Comparison of ENCODE assay signal across 9 cellular contexts in genomic region chr2:28407131-28407975, GRCh38. TPM values are rescaled to one million over a fixed set of nuclear protein-coding genes. Genes with fewer than 3 reads are reported as not detected.
DNase-seq lines count a peak whose midpoint lies in the region; ATAC-seq and TF ChIP-seq lines count a peak whose summit lies in the region.
"Had no signal": no experiment of that assay in that cellular context is flagged by ENCODE, and none has a peak within 500 bp of the region (broad histone marks: within the 10 kb centered on the region; RNA-seq: fewer than 3 reads in every experiment).

No MANE protein-coding gene starts in this region.

- peaks cover 51% of the 10 kb centered on the region for H3K36me3 ChIP-seq in mammary epithelial cell (ENCODE audit: insufficient read depth, low read length)
- peaks cover 100% of the 10 kb centered on the region for H3K36me3 ChIP-seq in lower lobe of right lung
- peaks cover 11 to 100% (median 50%) of the 10 kb centered on the region in 3 donors for H3K36me3 ChIP-seq in tibial nerve

- H3K27ac ChIP-seq in mammary epithelial cell (ENCODE audit: insufficient read depth, low read depth, low read length) (peak overlapping the region; percentile 26), lower lobe of right lung (peak overlapping the region; percentile 62), tibial nerve (peak overlapping the region in 3 of 4 donors; percentile 56 to 86 (median 57))

- peaks cover 71% of the 10 kb centered on the region for H3K36me3 Mint-ChIP-seq in activated CD4-positive, alpha-beta T cell treated with anti-CD3 and anti-CD28 coated beads, Interleukin-2, amount 10 ng/mL, durations not matched to agents 7 days and 5 days (ENCODE audit: low read depth)

- H4K20me1 ChIP-seq in mammary epithelial cell (ENCODE audit: insufficient read depth, low read length): no peaks in the 10 kb centered on the region

- H3K9me3 ChIP-seq in mammary epithelial cell (replicated peaks; ENCODE audit: insufficient read depth, low read length) (no peaks in the 10 kb centered on the region), lower lobe of right lung (no peaks in the 10 kb centered on the region), tibial nerve (no peaks in the 10 kb centered on the region)

- no peaks in the 10 kb centered on the region for H3K27me3 ChIP-seq in mammary epithelial cell (ENCODE audit: insufficient read depth, low read length)
- H3K27me3 ChIP-seq in lower lobe of right lung (ENCODE audit: low read depth): no peaks in the 10 kb centered on the region
- no peaks in the 10 kb centered on the region for H3K27me3 ChIP-seq in tibial nerve

- peaks cover 57% of the 10 kb centered on the region for H3K4me1 ChIP-seq in mammary epithelial cell (ENCODE audit: insufficient read depth, low read length)
- peaks cover 88% of the 10 kb centered on the region for H3K4me1 ChIP-seq in lower lobe of right lung
- H3K4me1 ChIP-seq in tibial nerve: peaks cover 0 to 78% (median 30%) of the 10 kb centered on the region in 4 donors

- H3K4me3 ChIP-seq in mammary epithelial cell (replicated peaks in 1 of 3; ENCODE audit: insufficient read depth in 1 of 3, low read depth in 2 of 3, low read length in 3 of 3) (no peak overlapping the region), lower lobe of right lung (no peak overlapping the region), tibial nerve (no peak overlapping the region)

- H3K27ac Mint-ChIP-seq in activated CD4-positive, alpha-beta T cell treated with anti-CD3 and anti-CD28 coated beads, Interleukin-2, amount 10 ng/mL, durations not matched to agents 7 days and 5 days: peak overlapping the region; percentile 88

- BruUV-seq in mammary epithelial cell (replicated peaks; lab: Mats Ljungman, UMichigan): no TSS peak

- in situ Hi-C loops in mammary epithelial cell (cut with MboI; ENCODE audit: low sequenced_read_pairs in 2 of 2): loop anchor here in 1 of 2 donors (5.0 to 10.0 kb wide), 2 partner anchors 40 to 703 kb away; no protein-coding TSS in a partner anchor

- dilution Hi-C loops in mammary epithelial cell (cut with HindIII; ENCODE audit: low sequenced_read_pairs): loop anchor here (5.0 to 25.0 kb wide), 2 partner anchors 420 to 695 kb away; no protein-coding TSS in a partner anchor

- POLR2A ChIA-PET in activated CD4-positive, alpha-beta T cell treated with anti-CD3 and anti-CD28 coated beads, Interleukin-2, amount 10 ng/mL, durations not matched to agents 7 days and 5 days (lab: Charles Lee): interaction anchor here (1.0 kb wide), 1 partner anchor 14 kb away, joined by 3 read pairs; no protein-coding TSS in a partner anchor

- no peak overlapping the region for H3K4me3 Mint-ChIP-seq in activated CD4-positive, alpha-beta T cell treated with anti-CD3 and anti-CD28 coated beads, Interleukin-2, amount 10 ng/mL, durations not matched to agents 7 days and 5 days

- no peak overlapping the region for H2AFZ ChIP-seq in mammary epithelial cell (ENCODE audit: low read depth, low read length)

- intact Hi-C loops in mammary epithelial cell (cut with micrococcal nuclease): no loop called here
- intact Hi-C loops in lower lobe of right lung (cut with DNase I): no loop called here

- no peak overlapping the region for H3K9ac ChIP-seq in mammary epithelial cell (ENCODE audit: insufficient read depth, low read length)

- no peak for TF ChIP-seq EP300 in tibial nerve (IDR thresholded peaks at IDR 0.05)

- ATAC-seq in lower lobe of right lung (peak; percentile 4 to 22), GM21717 (IDR thresholded peaks at IDR 0.05; ENCODE audit: unreplicated experiment) (no peak)

- CTCF ChIA-PET in activated CD4-positive, alpha-beta T cell treated with anti-CD3 and anti-CD28 coated beads, Interleukin-2, amount 10 ng/mL, durations not matched to agents 7 days and 5 days (lab: Charles Lee): interaction anchor here (0.6 to 2.8 kb wide), 7 partner anchors 10 to 704 kb away, joined by 3 to 10 read pairs (median 4); no protein-coding TSS in a partner anchor
- CTCF ChIA-PET in mammary epithelial cell (lab: Charles Lee; ENCODE audit: low non-redundant PET): interaction anchor here (0.6 kb wide), 1 partner anchor 655 kb away, joined by 3 read pairs; no protein-coding TSS in a partner anchor

- no peaks in the 10 kb centered on the region for H3K9me3 Mint-ChIP-seq in activated CD4-positive, alpha-beta T cell treated with anti-CD3 and anti-CD28 coated beads, Interleukin-2, amount 10 ng/mL, durations not matched to agents 7 days and 5 days

- H3K27me3 Mint-ChIP-seq in activated CD4-positive, alpha-beta T cell treated with anti-CD3 and anti-CD28 coated beads, Interleukin-2, amount 10 ng/mL, durations not matched to agents 7 days and 5 days: no peaks in the 10 kb centered on the region

- TF ChIP-seq POLR2A in tibial nerve (IDR thresholded peaks at IDR 0.05): no peak

- H3K4me1 Mint-ChIP-seq in activated CD4-positive, alpha-beta T cell treated with anti-CD3 and anti-CD28 coated beads, Interleukin-2, amount 10 ng/mL, durations not matched to agents 7 days and 5 days: peaks cover 83% of the 10 kb centered on the region

- WGBS in mammary epithelial cell (ENCODE audit: low coverage, missing lambda C conversion rate): 88% methylated on average over 8 of the region's 8 CpGs
- 67 to 77% methylated on average over 8 of the region's 8 CpGs for WGBS in tibial nerve, 2 donors

- no peak overlapping the region for H3K4me2 ChIP-seq in mammary epithelial cell (ENCODE audit: insufficient read depth, low read depth, low read length)

- peaks cover 90% of the 10 kb centered on the region for H3K79me2 ChIP-seq in mammary epithelial cell (ENCODE audit: insufficient read depth, low read length)

- DNase-seq in activated CD4-positive, alpha-beta T cell treated with anti-CD3 and anti-CD28 coated beads, Interleukin-2, amount 10 ng/mL, durations not matched to agents 7 days and 5 days: no peak
- DNase-seq in activated CD4-positive, alpha-beta T cell treated with anti-CD3 and anti-CD28 coated beads for 1 hour: no peak
- DNase-seq in mammary epithelial cell (no peak), lower lobe of right lung (peak; percentile 65), tibial nerve (ENCODE audit: low spot score in 2 of 2) (no peak), NCI-H526 (lab: John Stamatoyannopoulos, UW) (no peak), H4 (ENCODE audit: low spot score) (no peak)
- DNase-seq: NCI-H2227 treated with DMSO at 0.1 percent for 48 hours had no signal

- no peak for TF ChIP-seq CTCF in mammary epithelial cell (conservative IDR thresholded peaks at IDR 0.05 in 1 of 2, IDR thresholded peaks at IDR 0.05 in 1 of 2; ENCODE audit: extremely low read depth in 1 of 2, insufficient read depth in 1 of 2, low read depth in 1 of 2, low read length in 2 of 2)
- no peak for TF ChIP-seq CTCF in lower lobe of right lung (IDR thresholded peaks at IDR 0.05)
- TF ChIP-seq CTCF in tibial nerve (IDR thresholded peaks at IDR 0.05): no peak

RNA-seq across cellular contexts. Expression of gene FOSL2, which starts 14.7 kb away (rescaled TPM):
- 10 to 100 TPM; 39.6 to 47.0 TPM for total RNA-seq in activated CD4-positive, alpha-beta T cell treated with anti-CD3 and anti-CD28 coated beads, Interleukin-2, amount 10 ng/mL, durations not matched to agents 7 days and 5 days
- total RNA-seq in mammary epithelial cell: 10 to 100 TPM; 89.9 to 92.9 TPM
- polyA plus RNA-seq in mammary epithelial cell: 30.6 TPM
- 126 TPM for polyA minus RNA-seq in mammary epithelial cell
- 74.9 TPM for total RNA-seq in lower lobe of right lung
- total RNA-seq in tibial nerve: 100 to 1,000 TPM; 141 to 207 (median 190) TPM
- total RNA-seq in H4 (2014; rRNA removed; shearing (Covaris generic)): 11.1 and 13.2 TPM in 2 replicates
